In the genomic region with DNA sequence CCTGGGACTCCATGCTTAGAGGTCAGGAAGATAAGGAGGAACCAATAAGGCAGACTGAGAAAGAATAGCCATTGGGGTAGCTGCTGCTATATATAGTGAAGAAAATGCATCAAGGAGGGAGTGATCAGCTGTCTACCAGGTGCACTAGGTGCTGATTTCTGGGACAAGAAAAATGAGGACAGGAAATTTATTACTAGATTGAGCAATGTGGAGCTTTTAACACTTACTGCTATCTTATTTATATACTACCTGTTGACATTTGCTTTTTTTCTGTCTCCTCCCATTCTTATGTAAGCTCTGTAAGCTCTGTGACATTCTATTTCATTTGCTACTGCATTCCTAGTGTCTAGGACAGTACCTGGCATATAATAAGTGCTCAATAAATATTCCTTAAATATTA, we compare ENCODE assay signal across 20 cellular contexts. TPM values are rescaled to one million over a fixed set of nuclear protein-coding genes. Genes with fewer than 3 reads are reported as not detected.
DNase-seq lines count a peak whose midpoint lies in the region; ATAC-seq, FAIRE-seq and TF ChIP-seq lines count a peak whose summit lies in the region.
"Had no signal": no experiment of that assay in that cellular context is flagged by ENCODE, and none has a peak within 500 bp of the region (broad histone marks: within the 10 kb centered on the region; RNA-seq: fewer than 3 reads in every experiment).

No MANE protein-coding gene starts in this region.

- FAIRE-seq in HepG2 (lab: Jason Lieb, UNC) (no peak), K562 (lab: Jason Lieb, UNC) (no peak)
- FAIRE-seq: A549, D721Med, G401.6, GM12891, GM19239 had no signal

- no peak for TF ChIP-seq POLR2A in HepG2 (IDR thresholded peaks at IDR 0.05; ENCODE audit: insufficient read depth in 1 of 2, low read depth in 2 of 2, low read length in 2 of 2)
- no peak for TF ChIP-seq POLR2A in right lobe of liver (IDR thresholded peaks at IDR 0.05)
- TF ChIP-seq POLR2A in K562 (conservative IDR thresholded peaks at IDR 0.05): no peak

- TF ChIP-seq RAD21 in HepG2 (CRISPR knock-in tag; IDR thresholded peaks at IDR 0.05) (no peak), K562 (CRISPR knock-in tag; conservative IDR thresholded peaks at IDR 0.05 in 1 of 2, IDR thresholded peaks at IDR 0.05 in 1 of 2) (no peak)

- H3K4me2 ChIP-seq in HepG2 (ENCODE audit: low read depth, low read length) (no peak overlapping the region), K562 (ENCODE audit: insufficient read depth, low read length) (no peak overlapping the region)
- H3K4me2 ChIP-seq: A549 had no signal

- in situ Hi-C loops in HepG2 (cut with HindIII; ENCODE audit: extremely low pct_ligation_motif_present, low pct_unique_long_range_greater_than_20kb) (no loop called here), K562 (cut with MboI) (no loop called here)

- intact Hi-C loops in HepG2 (cut with micrococcal nuclease; ENCODE audit: unreplicated experiment) (no loop called here), right lobe of liver (cut with DNase I) (no loop called here), K562 (cut with micrococcal nuclease) (no loop called here)

- POLR2A ChIA-PET in HepG2 (lab: Yijun Ruan, JAX) (no interaction called here), K562 (lab: Yijun Ruan, JAX) (interaction anchor here (0.6 to 0.8 kb wide), 2 partner anchors 15 to 18 kb away, joined by 3 to 4 read pairs; no protein-coding TSS in a partner anchor)

- H3K79me2 ChIP-seq in HepG2 (ENCODE audit: insufficient read depth, low read length) (no peaks in the 10 kb centered on the region), K562 (ENCODE audit: control insufficient read depth, insufficient read depth, low read length) (no peaks in the 10 kb centered on the region)

- no peak overlapping the region for H3K27ac ChIP-seq in HepG2 (ENCODE audit: extremely low read length, insufficient read depth, low read length)
- H3K27ac ChIP-seq in right lobe of liver: no peak overlapping the region
- no peak overlapping the region for H3K27ac ChIP-seq in K562 (ENCODE audit: extremely low read depth, low read depth, low read length)
- H3K27ac ChIP-seq: 22Rv1, A549, C4-2B had no signal

- TF ChIP-seq EP300 in HepG2 (IDR thresholded peaks at IDR 0.05; ENCODE audit: low read depth in 2 of 2, low read length in 2 of 2) (no peak; a peak in 1 of 4 replicates), HepG2 (CRISPR knock-in tag; IDR thresholded peaks at IDR 0.05; ENCODE audit: borderline replicate concordance) (no peak), K562 (IDR thresholded peaks at IDR 0.05; ENCODE audit: low read length) (peak; percentile 41; the same call in 1 of the 2 replicates)

- H3K4me1 ChIP-seq in HepG2 (ENCODE audit: insufficient read depth, low read length) (peaks cover 55% of the 10 kb centered on the region), right lobe of liver (peaks cover 0 to 14% (median 0%) of the 10 kb centered on the region in 4 donors), K562 (replicated peaks in 1 of 2; ENCODE audit: control insufficient read depth in 2 of 2, insufficient read depth in 2 of 2, low read length in 2 of 2) (no peaks in the 10 kb centered on the region; a peak in 1 of 5 replicates)
- H3K4me1 ChIP-seq: Caco-2 had no signal

- H3K9ac ChIP-seq in HepG2 (ENCODE audit: insufficient read depth, low read depth, low read length): no peak overlapping the region
- H3K9ac ChIP-seq in K562 (ENCODE audit: insufficient read depth in 1 of 2, low read depth in 2 of 2, low read length in 2 of 2): no peak overlapping the region
- H3K9ac ChIP-seq: BLaER1 treated with 17β-estradiol and CSF1 and Interleukin-3, amounts not matched to agents 10 nM and 100 nM had no signal

- CTCF ChIA-PET in HepG2 (lab: Yijun Ruan, JAX; ENCODE audit: low intra/inter-chr PET ratio, low total read pairs) (no interaction called here), K562 (lab: Yijun Ruan, JAX; ENCODE audit: low intra/inter-chr PET ratio) (no interaction called here)

- no peak for DNase-seq in HepG2 (ENCODE audit: low spot score)
- DNase-seq in right lobe of liver: no peak
- no peak for DNase-seq in K562 (ENCODE audit: extremely low read depth in 1 of 4, low spot score in 3 of 4)
- DNase-seq in cerebellar cortex (ENCODE audit: low spot score): no peak
- no peak for DNase-seq in activated CD8-positive, alpha-beta memory T cell treated with anti-CD3 and anti-CD28 coated beads, Interleukin-2, amount 50 U/mL, for 4 hours
- DNase-seq: AML-193; Caco-2; Calu3; CD4-positive, alpha-beta T cell; CD8-positive, alpha-beta T cell; DMS79 treated with DMSO at 0.1 percent for 48 hours; GF-D8 had no signal

- H3K36me3 ChIP-seq in HepG2 (replicated peaks in 1 of 2; ENCODE audit: control insufficient read depth in 1 of 2, insufficient read depth in 2 of 2, low read length in 2 of 2): no peaks in the 10 kb centered on the region
- no peaks in the 10 kb centered on the region for H3K36me3 ChIP-seq in right lobe of liver
- H3K36me3 ChIP-seq in K562 (ENCODE audit: control insufficient read depth, insufficient read depth, low read length): no peaks in the 10 kb centered on the region
- H3K36me3 ChIP-seq: BLaER1 treated with 17β-estradiol and CSF1 and Interleukin-3, amounts not matched to agents 10 nM and 100 nM had no signal

- no peak for TF ChIP-seq CTCF in HepG2 (CRISPR knock-in tag; IDR thresholded peaks at IDR 0.05)
- TF ChIP-seq CTCF in right lobe of liver (IDR thresholded peaks at IDR 0.05): no peak
- TF ChIP-seq CTCF in K562 (IDR thresholded peaks at IDR 0.05 in 2 of 3, conservative IDR thresholded peaks at IDR 0.05 in 1 of 3; ENCODE audit: insufficient read depth in 2 of 3, low read depth in 1 of 3, low read length in 3 of 3): no peak

- no peak overlapping the region for H2AFZ ChIP-seq in HepG2 (ENCODE audit: low read length)
- H2AFZ ChIP-seq in K562 (ENCODE audit: low read depth, low read length): no peak overlapping the region

- BruUV-seq in HepG2 (replicated peaks; lab: Mats Ljungman, UMichigan) (no TSS peak), K562 (replicated peaks; lab: Mats Ljungman, UMichigan) (no TSS peak)

- H3K4me3 ChIP-seq in HepG2 (replicated peaks in 1 of 3; ENCODE audit: insufficient read depth in 1 of 3, low read depth in 2 of 3, low read length in 3 of 3) (no peak overlapping the region), right lobe of liver (no peak overlapping the region), K562 (no peak overlapping the region)
- H3K4me3 ChIP-seq: A549; BLaER1 treated with 17β-estradiol and CSF1 and Interleukin-3, amounts not matched to agents 10 nM and 100 nM had no signal

- H4K20me1 ChIP-seq in HepG2 (ENCODE audit: insufficient read depth, low read length): no peaks in the 10 kb centered on the region
- H4K20me1 ChIP-seq in K562 (replicated peaks; ENCODE audit: control insufficient read depth, insufficient read depth, low read length): no peaks in the 10 kb centered on the region
- H4K20me1 ChIP-seq: BLaER1 treated with 17β-estradiol and CSF1 and Interleukin-3, amounts not matched to agents 10 nM and 100 nM had no signal

- ATAC-seq in HepG2 (no peak), right lobe of liver (no peak), K562 (no peak)
- ATAC-seq: A549; CD8-positive, alpha-beta T cell had no signal

- H3K9me3 ChIP-seq in HepG2 (ENCODE audit: low read length) (no peaks in the 10 kb centered on the region), right lobe of liver (no peaks in the 10 kb centered on the region), K562 (replicated peaks; ENCODE audit: control insufficient read depth, insufficient read depth, low read depth, low read length) (no peaks in the 10 kb centered on the region)
- H3K9me3 ChIP-seq: A549; BLaER1 treated with 17β-estradiol and CSF1 and Interleukin-3, amounts not matched to agents 10 nM and 100 nM; Caco-2 had no signal

- no peaks in the 10 kb centered on the region for H3K9me1 ChIP-seq in K562 (ENCODE audit: control insufficient read depth, insufficient read depth, low read length)

- H3K27me3 ChIP-seq in HepG2 (ENCODE audit: control insufficient read depth in 1 of 2, insufficient read depth in 2 of 2, low read length in 2 of 2) (no peaks in the 10 kb centered on the region), right lobe of liver (no peaks in the 10 kb centered on the region), K562 (ENCODE audit: control insufficient read depth in 2 of 2, insufficient read depth in 2 of 2, low read length in 2 of 2) (peaks cover 2 to 12% of the 10 kb centered on the region in 2 experiments; a peak in 3 of 5 replicates)
- H3K27me3 ChIP-seq: BLaER1 treated with 17β-estradiol and CSF1 and Interleukin-3, amounts not matched to agents 10 nM and 100 nM had no signal

RNA-seq across cellular contexts. Expression of gene DHX40, which starts 53.7 kb away (rescaled TPM):
- 37.0 and 62.6 TPM in 2 replicates for total RNA-seq in HepG2 (2016; rRNA removed; fragmentation: Illumina TruSeq; extraction: Trizol)
- 3.0 and 3.8 TPM in 2 replicates for total RNA-seq in HepG2 (2016; cell fraction: cytosol; rRNA removed; fragmentation: Illumina TruSeq; extraction: Trizol; ENCODE audit: low read depth)
- 34.6 and 66.1 TPM in 2 replicates for total RNA-seq in HepG2 (2016; cell fraction: insoluble cytoplasmic fraction; rRNA removed; fragmentation: Illumina TruSeq; extraction: Trizol)
- total RNA-seq in HepG2 (2016; cell fraction: membrane; rRNA removed; fragmentation: Illumina TruSeq; extraction: Trizol): 8.0 and 9.8 TPM in 2 replicates
- 19.3 and 21.1 TPM in 2 replicates for total RNA-seq in HepG2 (2016; cell fraction: nucleus; rRNA removed; fragmentation: Illumina TruSeq; extraction: Trizol)
- polyA plus RNA-seq in HepG2 (2011; rRNA removed): 16.5 and 22.2 TPM in 2 replicates
- 9.4 and 14.4 TPM in 2 replicates for polyA plus RNA-seq in HepG2 (2011; cell fraction: cytosol; rRNA removed)
- 6.9 and 8.2 TPM in 2 replicates for polyA plus RNA-seq in HepG2 (2011; cell fraction: nucleus; rRNA removed)
- 16.5 and 24.7 TPM in 2 replicates for polyA plus RNA-seq in HepG2 (2012)
- polyA plus RNA-seq in HepG2 (2016; cell fraction: cytosol; fragmentation: Illumina TruSeq; extraction: Trizol; ENCODE audit: low read depth): 0.87 and 0.92 TPM in 2 replicates
- 34.8 and 38.4 TPM in 2 replicates for polyA plus RNA-seq in HepG2 (2016; cell fraction: insoluble cytoplasmic fraction; fragmentation: Illumina TruSeq; extraction: Trizol; ENCODE audit: low read depth)
- polyA plus RNA-seq in HepG2 (2016; cell fraction: membrane; fragmentation: Illumina TruSeq; extraction: Trizol; ENCODE audit: low read depth): 3.0 and 3.4 TPM in 2 replicates
- polyA plus RNA-seq in HepG2 (2016; cell fraction: nucleus; fragmentation: Illumina TruSeq; extraction: Trizol; ENCODE audit: insufficient read depth, low read depth): 17.5 and 18.6 TPM in 2 replicates
- polyA minus RNA-seq in HepG2 (2011; rRNA and poly(A)+ RNA removed; ENCODE audit: low replicate concordance): 14.9 and 18.7 TPM in 2 replicates
- 28.8 and 30.5 TPM in 2 replicates for polyA minus RNA-seq in HepG2 (2011; cell fraction: cytosol; rRNA and poly(A)+ RNA removed)
- 27.0 and 27.4 TPM in 2 replicates for polyA minus RNA-seq in HepG2 (2011; cell fraction: nucleus; rRNA and poly(A)+ RNA removed)
- 10 to 100 TPM in 2 of 6 experiments, 1 to 10 TPM in 4; 7.8 to 12.0 (median 9.4) TPM for total RNA-seq in right lobe of liver
- 22.1 and 45.7 TPM in 2 replicates for total RNA-seq in K562 (2011; cell fraction: chromatin; rRNA removed; ENCODE audit: low replicate concordance)
- total RNA-seq in K562 (2011; cell fraction: nucleolus; rRNA removed): 8.0 and 11.2 TPM in 2 replicates
- 12.7 and 15.3 TPM in 2 replicates for total RNA-seq in K562 (2011; cell fraction: nucleoplasm; rRNA removed)
- 17.0 and 21.7 TPM in 2 replicates for total RNA-seq in K562 (2014; rRNA removed)
- total RNA-seq in K562 (2014; rRNA removed; fragmentation: Illumina TruSeq; extraction: Trizol): 26.4 and 31.6 TPM in 2 replicates
- 18.5 and 21.4 TPM in 2 replicates for total RNA-seq in K562 (2015; rRNA removed; fragmentation: Illumina TruSeq; extraction: Trizol)
- 18.2 and 18.5 TPM in 2 replicates for total RNA-seq in K562 (2021)
- polyA plus RNA-seq in K562 (2011; rRNA removed): 26.7 and 38.6 TPM in 2 replicates
- polyA plus RNA-seq in K562 (2011; cell fraction: cytosol; rRNA removed): 6.1 and 13.1 TPM in 2 replicates
- polyA plus RNA-seq in K562 (2011; cell fraction: nucleus; rRNA removed): 10.3 and 17.9 TPM in 2 replicates
- polyA plus RNA-seq in K562 (2012): 15.2 and 21.3 TPM in 2 replicates
- 18.7 and 18.9 TPM in 2 replicates for polyA plus RNA-seq in K562 (2014; fragmentation: Illumina TruSeq; extraction: Trizol)
- polyA plus RNA-seq in K562 (2014; fragmentation: Nextera tagmentation; extraction: Ambion mirVana): 1 to 10 TPM; 7.2 to 7.3 TPM
- 15.5 and 16.4 TPM in 2 replicates for polyA plus RNA-seq in K562 (2014; rRNA removed)
- polyA minus RNA-seq in K562 (2011; rRNA and poly(A)+ RNA removed): 45.2 and 48.4 TPM in 2 replicates
- polyA minus RNA-seq in K562 (2011; cell fraction: cytosol; rRNA and poly(A)+ RNA removed): 22.1 and 23.2 TPM in 2 replicates
- polyA minus RNA-seq in K562 (2011; cell fraction: nucleus; rRNA and poly(A)+ RNA removed): 11.0 and 15.9 TPM in 2 replicates

Comparison
In these comparisons a context has a peak if more than half of its experiments do, and no peak if none do; other contexts are left out.
1. Of the 241 proteins assayed by ChIP-seq in both HepG2 and K562: peak only in HepG2: FOXA3; only in K562: CEBPB, EP300 and MEIS2; in both: CEBPG; in neither: 231; mixed calls (peak in some experiments, not most) for 5.